8 cellular contexts compared by ENCODE assay signal in genomic region chr10:71850021-71850744, GRCh38. TPM values are rescaled to one million over a fixed set of nuclear protein-coding genes. Genes with fewer than 3 reads are reported as not detected.
DNase-seq lines count a peak whose midpoint lies in the region; ATAC-seq and TF ChIP-seq lines count a peak whose summit lies in the region.

No MANE protein-coding gene starts in this region.

- peak overlapping the region; percentile 94 for H3K27ac Mint-ChIP-seq in MCF 10A (ENCODE audit: low read depth, unreplicated experiment)

- DNase-seq in right atrium auricular region (ENCODE audit: low spot score), result no peak
- no peak for DNase-seq in left cardiac atrium
- no peak for DNase-seq in MCF 10A (ENCODE audit: unreplicated experiment)
- DNase-seq in mesenteric fat pad (ENCODE audit: low spot score), result peak; percentile 8
- peak in 1 of 2 donors; percentile 35 for DNase-seq in aorta
- DNase-seq in midbrain (lab: John Stamatoyannopoulos, UW), result no peak
- DNase-seq in activated CD8-positive, alpha-beta memory T cell treated with anti-CD3 and anti-CD28 coated beads, Interleukin-2, amount 50 U/mL, for 4 hours, result no peak

- H3K4me3 ChIP-seq in right atrium auricular region (peak overlapping the region; percentile 86 to 96), aorta (ENCODE audit: low read length in 2 of 2) (peak overlapping the region; percentile 58 to 80)

- no peaks in the 10 kb centered on the region for H3K9me3 ChIP-seq in right atrium auricular region
- no peaks in the 10 kb centered on the region for H3K9me3 ChIP-seq in aorta (ENCODE audit: control insufficient read depth, low read length)

- peaks cover 0 to 51% of the 10 kb centered on the region in 2 donors for H3K4me1 ChIP-seq in right atrium auricular region
- peaks cover 0 to 2% of the 10 kb centered on the region in 2 donors for H3K4me1 ChIP-seq in aorta (ENCODE audit: control insufficient read depth in 1 of 2, insufficient read depth in 2 of 2, low read length in 2 of 2)

- 5 to 6% methylated on average over 13 of the region's 13 CpGs for WGBS in aorta, 2 donors

- TF ChIP-seq CTCF in right atrium auricular region (IDR thresholded peaks at IDR 0.05) (no peak), MCF 10A (IDR thresholded peaks at IDR 0.05; ENCODE audit: unreplicated experiment) (no peak)

- no peaks in the 10 kb centered on the region for H3K9me3 Mint-ChIP-seq in MCF 10A (ENCODE audit: unreplicated experiment)

- peak overlapping the region; percentile 80 for H3K4me3 Mint-ChIP-seq in MCF 10A (ENCODE audit: unreplicated experiment)

- peaks cover 46% of the 10 kb centered on the region for H3K4me1 Mint-ChIP-seq in MCF 10A (ENCODE audit: insufficient read depth, unreplicated experiment)

- no peaks in the 10 kb centered on the region for H3K27me3 Mint-ChIP-seq in MCF 10A (ENCODE audit: insufficient read depth, unreplicated experiment)

- POLR2A ChIA-PET in MCF 10A (lab: Yijun Ruan, JAX), result interaction anchor here (0.5 to 3.9 kb wide), 29 partner anchors 10 to 1618 kb away, joined by 3 to 74 read pairs (median 4); partner anchors contain the start of genes CHST3 and VSIR

- CTCF ChIA-PET in MCF 10A (lab: Yijun Ruan, JAX), result interaction anchor here (0.6 to 1.9 kb wide), 6 partner anchors 11 to 254 kb away, joined by 3 to 5 read pairs (median 3); no protein-coding TSS in a partner anchor

- H3K36me3 ChIP-seq in right atrium auricular region (no peaks in the 10 kb centered on the region), aorta (ENCODE audit: control insufficient read depth in 1 of 2, insufficient read depth in 2 of 2, low read length in 1 of 2) (no peaks in the 10 kb centered on the region)

- H3K36me3 Mint-ChIP-seq in MCF 10A (ENCODE audit: insufficient read depth, unreplicated experiment), result peaks cover 9% of the 10 kb centered on the region

- TSS peak; percentile 62 for BruUV-seq in MCF 10A (replicated peaks; lab: Mats Ljungman, UMichigan)

- H3K27ac ChIP-seq in right atrium auricular region (peak overlapping the region; percentile 97 to 100), aorta (ENCODE audit: low read depth in 1 of 2, low read length in 2 of 2) (no peak overlapping the region)

- no peak for ATAC-seq in left cardiac atrium
- no peak for ATAC-seq in aorta (ENCODE audit: low FRiP score)
- ATAC-seq in HG02840 (IDR thresholded peaks at IDR 0.05; ENCODE audit: low FRiP score, unreplicated experiment), result no peak

- H3K27me3 ChIP-seq in right atrium auricular region, result no peaks in the 10 kb centered on the region
- no peaks in the 10 kb centered on the region for H3K27me3 ChIP-seq in aorta (ENCODE audit: control insufficient read depth in 1 of 2, insufficient read depth in 2 of 2, low read length in 1 of 2)

- intact Hi-C loops in left cardiac atrium (cut with DNase I) (no loop called here), MCF 10A (cut with micrococcal nuclease) (no loop called here), aorta (cut with DNase I) (no loop called here)

RNA-seq across cellular contexts. Expression of gene PSAP, which starts 0.9 kb away (rescaled TPM):
- total RNA-seq in right atrium auricular region (1,000 to 10,000 TPM; 1,145 to 1,486 TPM), left cardiac atrium (1,000 to 10,000 TPM; 1,413 to 1,441 TPM), MCF 10A (2022) (506 and 692 TPM in 2 replicates), mesenteric fat pad (1,414 TPM), aorta (1,000 to 10,000 TPM in 1 of 2 donors, 100 to 1,000 TPM in 1; 995 to 1,176 TPM)
- polyA plus RNA-seq in aorta, result 1,000 to 10,000 TPM in 1 of 2 donors, 100 to 1,000 TPM in 1; 698 to 1,028 TPM

Comparison
In these comparisons a context has a peak if more than half of its experiments do, and no peak if none do; other contexts are left out.
1. H3K27ac ChIP-seq: peak in right atrium auricular region (2 of 2); none in aorta (0 of 2).